In genomic region chr11:72787262-72788104, GRCh38 we compare ENCODE assay signal across 9 cellular contexts. TPM values are rescaled to one million over a fixed set of nuclear protein-coding genes. Genes with fewer than 3 reads are reported as not detected.
DNase-seq lines count a peak whose midpoint lies in the region; ATAC-seq and TF ChIP-seq lines count a peak whose summit lies in the region.
"Had no signal": no experiment of that assay in that cellular context is flagged by ENCODE, and none has a peak within 500 bp of the region (broad histone marks: within the 10 kb centered on the region; RNA-seq: fewer than 3 reads in every experiment).

No MANE protein-coding gene starts in this region.

- no peaks in the 10 kb centered on the region for H4K20me1 ChIP-seq in Loucy (ENCODE audit: insufficient read depth, low read length, poor library complexity, severe bottlenecking)

- H3K27ac Mint-ChIP-seq in activated T-helper 17 cell treated with anti-CD3 and anti-CD28 coated beads, Interleukin-2, amount 50 U/mL, for 72 hours: peak overlapping the region; percentile 48
- peak overlapping the region in 1 of 2 donors; percentile 51 for H3K27ac Mint-ChIP-seq in natural killer cell
- no peak overlapping the region for H3K27ac Mint-ChIP-seq in chondrocyte (ENCODE audit: unreplicated experiment)

- peaks cover 32% of the 10 kb centered on the region for H3K4me1 ChIP-seq in Loucy (ENCODE audit: insufficient read depth, low read length, poor library complexity, severe bottlenecking)

- no peaks in the 10 kb centered on the region for H3K27me3 ChIP-seq in Loucy (ENCODE audit: insufficient read depth, low read length, poor library complexity, severe bottlenecking)

- DNase-seq in NCI-H82 (lab: John Stamatoyannopoulos, UW): peak; percentile 49
- no peak for DNase-seq in NCI-H82 treated with DMSO at 0.1 percent for 48 hours (lab: John Stamatoyannopoulos, UW; ENCODE audit: unreplicated experiment)
- DNase-seq in natural killer cell: no peak
- no peak for DNase-seq in stimulated activated CD4-positive, alpha-beta T cell treated with anti-CD3 and anti-CD28 coated beads, Interleukin-4, amount 100 ng/mL, for 24 hours
- no peak for DNase-seq in chondrocyte (ENCODE audit: low spot score)
- DNase-seq: T-cell had no signal

- H3K79me2 ChIP-seq in Loucy (ENCODE audit: insufficient read depth, low read length): peaks cover 4% of the 10 kb centered on the region

- peak overlapping the region; percentile 39 for H3K4me2 ChIP-seq in Loucy (ENCODE audit: low read depth, low read length, poor library complexity, severe bottlenecking)

- intact Hi-C loops in natural killer cell (cut with micrococcal nuclease): no loop called here

- H3K9me3 Mint-ChIP-seq in activated T-helper 17 cell treated with anti-CD3 and anti-CD28 coated beads, Interleukin-2, amount 50 U/mL, for 72 hours: no peaks in the 10 kb centered on the region
- H3K9me3 Mint-ChIP-seq in natural killer cell: no peaks in the 10 kb centered on the region
- H3K9me3 Mint-ChIP-seq in chondrocyte (ENCODE audit: low read depth): no peaks in the 10 kb centered on the region
- H3K9me3 Mint-ChIP-seq: T-cell had no signal

- H3K4me1 Mint-ChIP-seq in activated T-helper 17 cell treated with anti-CD3 and anti-CD28 coated beads, Interleukin-2, amount 50 U/mL, for 72 hours: peaks cover 2% of the 10 kb centered on the region
- H3K4me1 Mint-ChIP-seq in natural killer cell: peaks cover 5 to 6% of the 10 kb centered on the region in 2 donors
- peaks cover 39% of the 10 kb centered on the region for H3K4me1 Mint-ChIP-seq in chondrocyte (ENCODE audit: low read depth)

- no peaks in the 10 kb centered on the region for H3K36me3 Mint-ChIP-seq in activated T-helper 17 cell treated with anti-CD3 and anti-CD28 coated beads, Interleukin-2, amount 50 U/mL, for 72 hours (ENCODE audit: low read depth)
- H3K36me3 Mint-ChIP-seq in natural killer cell (no peaks in the 10 kb centered on the region), chondrocyte (ENCODE audit: low read depth) (no peaks in the 10 kb centered on the region)
- H3K36me3 Mint-ChIP-seq: T-cell had no signal

- TF ChIP-seq CTCF in Loucy (conservative IDR thresholded peaks at IDR 0.05; ENCODE audit: low read length) (peak; percentile 42), natural killer cell (IDR thresholded peaks at IDR 0.05) (no peak), chondrocyte (IDR thresholded peaks at IDR 0.05) (no peak)

- H3K9me2 ChIP-seq in Loucy (replicated peaks; ENCODE audit: low read depth, low read length): no peaks in the 10 kb centered on the region

- no peak overlapping the region for H3K4me3 Mint-ChIP-seq in activated T-helper 17 cell treated with anti-CD3 and anti-CD28 coated beads, Interleukin-2, amount 50 U/mL, for 72 hours
- H3K4me3 Mint-ChIP-seq in natural killer cell (no peak overlapping the region), chondrocyte (ENCODE audit: unreplicated experiment) (no peak overlapping the region)
- H3K4me3 Mint-ChIP-seq: T-cell had no signal

- H3K9ac ChIP-seq in Loucy (ENCODE audit: low read depth, low read length, poor library complexity, severe bottlenecking): no peak overlapping the region

- H2AFZ ChIP-seq in Loucy (ENCODE audit: low read length): no peak overlapping the region

- H3K27me3 Mint-ChIP-seq in activated T-helper 17 cell treated with anti-CD3 and anti-CD28 coated beads, Interleukin-2, amount 50 U/mL, for 72 hours: no peaks in the 10 kb centered on the region
- peaks cover 0 to 5% of the 10 kb centered on the region in 2 donors for H3K27me3 Mint-ChIP-seq in natural killer cell (ENCODE audit: low read depth in 2 of 2)
- H3K27me3 Mint-ChIP-seq in chondrocyte (ENCODE audit: low read depth): no peaks in the 10 kb centered on the region
- H3K27me3 Mint-ChIP-seq: T-cell had no signal

- no peak overlapping the region for H3K4me3 ChIP-seq in Loucy (ENCODE audit: low read length, poor library complexity, severe bottlenecking)

- peak; percentile 18 for ATAC-seq in activated T-helper 17 cell treated with anti-CD3 and anti-CD28 coated beads, Interleukin-2, amount 50 U/mL, for 72 hours (replicated peaks)
- ATAC-seq in natural killer cell: peak; percentile 34 to 46 (median 37)
- ATAC-seq in HG02763 (IDR thresholded peaks at IDR 0.05; ENCODE audit: unreplicated experiment): no peak

- no peaks in the 10 kb centered on the region for H3K36me3 ChIP-seq in Loucy (ENCODE audit: insufficient read depth, low read length)

- H3F3A ChIP-seq in Loucy (ENCODE audit: low read depth): no peaks in the 10 kb centered on the region

- no peaks in the 10 kb centered on the region for H3K9me3 ChIP-seq in Loucy (ENCODE audit: insufficient read depth, low read depth, low read length)

RNA-seq across cellular contexts. Expression of gene STARD10, which starts 6.4 kb away (rescaled TPM):
- total RNA-seq in activated T-helper 17 cell treated with anti-CD3 and anti-CD28 coated beads, Interleukin-2, amount 50 U/mL, for 72 hours: 10 to 100 TPM in 1 of 2 donors, 1 to 10 TPM in 1; 7.7 to 16.4 TPM
- total RNA-seq in natural killer cell (10 to 100 TPM; 10.9 to 17.3 (median 11.7) TPM), chondrocyte (58.8 to 81.0 TPM (median 79.4 TPM) in 3 replicates)

RNA-seq across cellular contexts. Expression of gene ATG16L2, which starts 26.7 kb away (rescaled TPM):
- total RNA-seq in activated T-helper 17 cell treated with anti-CD3 and anti-CD28 coated beads, Interleukin-2, amount 50 U/mL, for 72 hours: 100 to 1,000 TPM in 1 of 2 donors, 10 to 100 TPM in 1; 85.3 to 127 TPM
- total RNA-seq in natural killer cell (100 to 1,000 TPM; 172 to 190 (median 179) TPM), chondrocyte (7.9 to 14.8 TPM (median 9.9 TPM) in 3 replicates)

RNA-seq across cellular contexts. Expression of gene ARAP1, which starts 35.3 kb away (rescaled TPM):
- 100 to 1,000 TPM in 1 of 2 donors, 10 to 100 TPM in 1; 98.0 to 216 TPM for total RNA-seq in activated T-helper 17 cell treated with anti-CD3 and anti-CD28 coated beads, Interleukin-2, amount 50 U/mL, for 72 hours
- total RNA-seq in natural killer cell (100 to 1,000 TPM; 293 to 327 (median 296) TPM), chondrocyte (45.3 to 67.4 TPM (median 48.1 TPM) in 3 replicates)
